In genomic region chr7:55573526-55573925, GRCh38 we compare ENCODE assay signal across 10 cellular contexts. TPM values are rescaled to one million over a fixed set of nuclear protein-coding genes. Genes with fewer than 3 reads are reported as not detected.
A peak's percentile ranks its signal among the peaks of the same experiment; 100 is the strongest.
DNase-seq lines count a peak whose midpoint lies in the region; ATAC-seq and TF ChIP-seq lines count a peak whose summit lies in the region.
"Had no signal": no experiment of that assay in that cellular context is flagged by ENCODE, and none has a peak within 500 bp of the region (broad histone marks: within the 10 kb centered on the region; RNA-seq: fewer than 3 reads in every experiment).

No MANE protein-coding gene starts in this region.

- CTCF ChIA-PET in activated CD4-positive, alpha-beta T cell treated with anti-CD3 and anti-CD28 coated beads for 36 hours (lab: Charles Lee) = interaction anchor here (1.0 to 1.8 kb wide), 6 partner anchors 15 to 57 kb away, joined by 3 to 7 read pairs (median 6); no protein-coding TSS in a partner anchor

- H3K4me3 Mint-ChIP-seq in activated CD4-positive, alpha-beta T cell treated with anti-CD3 and anti-CD28 coated beads for 36 hours = peak overlapping the region; percentile 74
- peak overlapping the region; percentile 81 for H3K4me3 Mint-ChIP-seq in stimulated activated memory B cell treated with anti-CD40 and anti-IgM and Interleukin-4, amounts not matched to agents 10 μg/mL and 1 μg/mL and 100 μg/mL, for 72 hours

- peak overlapping the region; percentile 93 for H3K27ac Mint-ChIP-seq in activated CD4-positive, alpha-beta T cell treated with anti-CD3 and anti-CD28 coated beads for 36 hours
- peak overlapping the region; percentile 66 for H3K27ac Mint-ChIP-seq in stimulated activated memory B cell treated with anti-CD40 and anti-IgM and Interleukin-4, amounts not matched to agents 10 μg/mL and 1 μg/mL and 100 μg/mL, for 72 hours

- H3K9me3 ChIP-seq in SJCRH30 (replicated peaks) = no peaks in the 10 kb centered on the region
- H3K9me3 ChIP-seq: BE2C had no signal

- H3K36me3 ChIP-seq in SJCRH30 = no peaks in the 10 kb centered on the region
- H3K36me3 ChIP-seq: BE2C had no signal

- no peaks in the 10 kb centered on the region for H3K27me3 Mint-ChIP-seq in activated CD4-positive, alpha-beta T cell treated with anti-CD3 and anti-CD28 coated beads for 36 hours
- no peaks in the 10 kb centered on the region for H3K27me3 Mint-ChIP-seq in stimulated activated memory B cell treated with anti-CD40 and anti-IgM and Interleukin-4, amounts not matched to agents 10 μg/mL and 1 μg/mL and 100 μg/mL, for 72 hours

- DNase-seq in activated CD4-positive, alpha-beta T cell treated with anti-CD3 and anti-CD28 coated beads for 36 hours = no peak
- DNase-seq in activated CD4-positive, alpha-beta T cell treated with anti-CD3 and anti-CD28 coated beads for 1 hour = no peak
- DNase-seq in SJCRH30 (no peak), fibroblast of mammary gland (ENCODE audit: low read depth) (peak; percentile 32), RKO (ENCODE audit: low spot score) (no peak), NCI-H748 (lab: John Stamatoyannopoulos, UW; ENCODE audit: unreplicated experiment) (no peak)
- DNase-seq: BE2C, small intestine had no signal

- ATAC-seq in activated CD4-positive, alpha-beta T cell treated with anti-CD3 and anti-CD28 coated beads for 36 hours = no peak
- ATAC-seq in stimulated activated memory B cell treated with anti-CD40 and anti-IgM and Interleukin-4, amounts not matched to agents 10 μg/mL and 1 μg/mL and 100 μg/mL, for 72 hours = no peak
- ATAC-seq in GM18498 (IDR thresholded peaks at IDR 0.05; ENCODE audit: unreplicated experiment) = no peak

- POLR2A ChIA-PET in activated CD4-positive, alpha-beta T cell treated with anti-CD3 and anti-CD28 coated beads for 36 hours (lab: Charles Lee) = interaction anchor here (1.2 to 7.5 kb wide), 2 partner anchors 40 to 65 kb away, joined by 4 to 67 read pairs; no protein-coding TSS in a partner anchor

- H3K27me3 ChIP-seq in SJCRH30 = no peaks in the 10 kb centered on the region
- H3K27me3 ChIP-seq: BE2C had no signal

- H3K4me1 ChIP-seq in SJCRH30 = peaks cover 18% of the 10 kb centered on the region

- H3K4me3 ChIP-seq in SJCRH30 = peak overlapping the region; percentile 100
- no peak overlapping the region for H3K4me3 ChIP-seq in fibroblast of mammary gland (ENCODE audit: control insufficient read depth, low read depth, low read length)

- H3K4me1 Mint-ChIP-seq in activated CD4-positive, alpha-beta T cell treated with anti-CD3 and anti-CD28 coated beads for 36 hours = peaks cover 58% of the 10 kb centered on the region
- peaks cover 42% of the 10 kb centered on the region for H3K4me1 Mint-ChIP-seq in stimulated activated memory B cell treated with anti-CD40 and anti-IgM and Interleukin-4, amounts not matched to agents 10 μg/mL and 1 μg/mL and 100 μg/mL, for 72 hours

- intact Hi-C loops in activated CD4-positive, alpha-beta T cell treated with anti-CD3 and anti-CD28 coated beads for 36 hours (cut with DNase I, micrococcal nuclease) = loop anchor here (2.0 to 5.0 kb wide), 7 partner anchors 106 to 816 kb away; partner anchors contain the start of genes LANCL2 (in 1 of the 2), MRPS17 (in 1 of the 2), SEC61G (in 1 of the 2) and ZNF713 (in 1 of the 2)

- no peak for TF ChIP-seq CTCF in fibroblast of mammary gland (conservative IDR thresholded peaks at IDR 0.05; ENCODE audit: control insufficient read depth, insufficient read depth, low read depth, low read length)

- H3K27ac ChIP-seq in SJCRH30 = no peak overlapping the region

- H3K9me3 Mint-ChIP-seq in activated CD4-positive, alpha-beta T cell treated with anti-CD3 and anti-CD28 coated beads for 36 hours (ENCODE audit: low read depth) = no peaks in the 10 kb centered on the region
- no peaks in the 10 kb centered on the region for H3K9me3 Mint-ChIP-seq in stimulated activated memory B cell treated with anti-CD40 and anti-IgM and Interleukin-4, amounts not matched to agents 10 μg/mL and 1 μg/mL and 100 μg/mL, for 72 hours

- H3K36me3 Mint-ChIP-seq in activated CD4-positive, alpha-beta T cell treated with anti-CD3 and anti-CD28 coated beads for 36 hours (ENCODE audit: low read depth) = peaks cover 5% of the 10 kb centered on the region
- H3K36me3 Mint-ChIP-seq in stimulated activated memory B cell treated with anti-CD40 and anti-IgM and Interleukin-4, amounts not matched to agents 10 μg/mL and 1 μg/mL and 100 μg/mL, for 72 hours = peaks cover 8% of the 10 kb centered on the region

RNA-seq across cellular contexts. Expression of gene VOPP1, which starts 1.2 kb away (rescaled TPM):
- total RNA-seq in activated CD4-positive, alpha-beta T cell treated with anti-CD3 and anti-CD28 coated beads for 36 hours = 10 to 100 TPM; 63.7 to 64.2 TPM
- total RNA-seq in SJCRH30 (2014; rRNA removed; shearing (Covaris generic)) = 89.8 and 92.6 TPM in 2 replicates
